ENCODE assay signal across 25 cellular contexts in the genomic region with DNA sequence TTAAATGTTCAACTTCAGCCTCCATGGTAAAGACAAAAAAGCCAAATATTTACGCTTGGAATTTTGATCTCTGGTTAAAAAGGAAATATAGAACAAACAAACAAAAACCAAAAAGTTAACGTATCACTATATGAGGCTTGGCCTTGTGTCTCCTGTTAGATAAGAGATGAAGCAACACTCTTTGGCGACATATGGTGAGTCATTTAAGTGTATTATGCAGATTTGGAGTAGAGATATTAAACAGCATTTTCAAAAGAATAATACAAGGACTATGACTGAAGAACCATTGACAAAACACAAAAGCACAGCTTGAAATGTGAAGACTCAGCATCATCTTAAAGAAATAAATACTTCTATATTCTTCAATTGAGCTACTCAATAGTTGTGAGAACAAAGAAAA.
"Had no signal": no experiment of that assay in that cellular context is flagged by ENCODE, and none has a peak within 500 bp of the region (broad histone marks: within the 10 kb centered on the region; RNA-seq: fewer than 3 reads in every experiment).

No MANE protein-coding gene starts in this region.

- FAIRE-seq: colon, frontal cortex had no signal

- DNase-seq: activated CD4-positive, alpha-beta memory T cell treated with anti-CD3 and anti-CD28 coated beads, Interleukin-2, amount 10 ng/mL, durations not matched to agents 7 days and 5 days; activated CD4-positive, alpha-beta T cell treated with anti-CD3 and anti-CD28 coated beads for 1 hour; activated CD4-positive, alpha-beta T cell treated with anti-CD3 and anti-CD28 coated beads, Interleukin-2, amount 10 ng/mL, durations not matched to agents 7 days and 5 days; activated CD8-positive, alpha-beta memory T cell treated with anti-CD3 and anti-CD28 coated beads, Interleukin-2, amount 50 U/mL, for 48 hours; activated gamma-delta T cell; activated naive CD4-positive, alpha-beta T cell treated with anti-CD3 and anti-CD28 coated beads, Interleukin-2, amount 10 ng/mL, durations not matched to agents 7 days and 5 days; activated naive CD8-positive, alpha-beta T cell treated with anti-CD3 and anti-CD28 coated beads, Interleukin-2, amount 10 ng/mL, durations not matched to agents 7 days and 5 days; activated T-cell treated with anti-CD3 and anti-CD28 coated beads, Interleukin-2, amount 50 U/mL, for 24 hours; amniotic stem cell; dermis blood vessel endothelial cell; effector CD4-positive, alpha-beta T cell; esophagus squamous epithelium; left ventricle myocardium inferior; mesendoderm; posterior cingulate gyrus; right cardiac atrium; stimulated activated CD4-positive, alpha-beta T cell treated with anti-CD3 and anti-CD28 coated beads, Interleukin-15, amount 100 ng/mL, for 24 hours; stimulated activated CD4-positive, alpha-beta T cell treated with anti-CD3 and anti-CD28 coated beads, Interleukin-2, amount 100 ng/mL, for 24 hours; stimulated activated naive B cell treated with anti-CD40 and anti-IgM and Interleukin-4, amounts not matched to agents 10 μg/mL and 1 μg/mL and 100 μg/mL, for 72 hours; stomach; thyroid gland; upper lobe of left lung had no signal

- ATAC-seq: natural killer cell treated with Interleukin-12 subunit alpha and Interleukin-12 subunit beta and Interleukin-15 and Interleukin-18, amount 100 ng/mL, for 72 hours; right cardiac atrium; stimulated activated naive B cell treated with anti-CD40 and anti-IgM and Interleukin-4, amounts not matched to agents 10 μg/mL and 1 μg/mL and 100 μg/mL, for 72 hours had no signal
